14 cellular contexts compared by ENCODE assay signal in genomic region chr12:51687142-51687935, GRCh38.
DNase-seq lines count a peak whose midpoint lies in the region; ATAC-seq, FAIRE-seq and TF ChIP-seq lines count a peak whose summit lies in the region.
"Had no signal": no experiment of that assay in that cellular context is flagged by ENCODE, and none has a peak within 500 bp of the region (broad histone marks: within the 10 kb centered on the region; RNA-seq: fewer than 3 reads in every experiment).

No MANE protein-coding gene starts in this region.

- peak; percentile 77 for FAIRE-seq in bronchial epithelial cell (lab: Jason Lieb, UNC)
- FAIRE-seq: colon, HTR-8/SVneo had no signal

- H3K27me3 ChIP-seq in MG63 (no peaks in the 10 kb centered on the region), bronchial epithelial cell (ENCODE audit: control insufficient read depth, insufficient read depth, low read length) (peaks cover 2% of the 10 kb centered on the region)

- H3K4me3 Mint-ChIP-seq in stimulated activated effector memory CD8-positive, alpha-beta T cell treated with anti-CD3 and anti-CD28 coated beads, Interleukin-12 subunit alpha, Interleukin-12 subunit beta, amount 100 ng/mL, for 72 hours: no peak overlapping the region
- H3K4me3 Mint-ChIP-seq: activated naive CD4-positive, alpha-beta T cell treated with anti-CD3 and anti-CD28 coated beads, Interleukin-2, amount 10 ng/mL, durations not matched to agents 7 days and 5 days had no signal

- TF ChIP-seq CTCF in bronchial epithelial cell (IDR thresholded peaks at IDR 0.05; ENCODE audit: insufficient read depth, low read length, severe bottlenecking): no peak

- no peaks in the 10 kb centered on the region for H3K36me3 ChIP-seq in MG63
- no peaks in the 10 kb centered on the region for H3K36me3 ChIP-seq in bronchial epithelial cell (ENCODE audit: control insufficient read depth, insufficient read depth, low read length)
- no peaks in the 10 kb centered on the region for H3K36me3 ChIP-seq in mesodermal cell (ENCODE audit: control insufficient read depth, insufficient read depth, low read length)

- no peaks in the 10 kb centered on the region for H3K4me1 Mint-ChIP-seq in stimulated activated effector memory CD8-positive, alpha-beta T cell treated with anti-CD3 and anti-CD28 coated beads, Interleukin-12 subunit alpha, Interleukin-12 subunit beta, amount 100 ng/mL, for 72 hours

- DNase-seq in COLO668 (lab: John Stamatoyannopoulos, UW; ENCODE audit: unreplicated experiment) (peak; percentile 41), MG63 (peak; percentile 7), bronchial epithelial cell (ENCODE audit: low read depth) (no peak), kidney glomerular epithelial cell (lab: John Stamatoyannopoulos, UW) (no peak), anterior cingulate cortex (lab: John Stamatoyannopoulos, UW) (no peak), AG08396 (ENCODE audit: low spot score) (no peak)
- no peak for DNase-seq in stimulated activated effector memory CD8-positive, alpha-beta T cell treated with anti-CD3 and anti-CD28 coated beads, Interleukin-12 subunit alpha, Interleukin-12 subunit beta, amount 100 ng/mL, for 72 hours (ENCODE audit: low spot score in 2 of 2)
- DNase-seq: activated naive CD4-positive, alpha-beta T cell treated with anti-CD3 and anti-CD28 coated beads, Interleukin-2, amount 10 ng/mL, durations not matched to agents 7 days and 5 days; NCI-H1930; nucleus accumbens; stimulated activated CD4-positive, alpha-beta T cell treated with anti-CD3 and anti-CD28 coated beads, Interleukin-15, amount 100 ng/mL, for 24 hours had no signal

- ATAC-seq in stimulated activated effector memory CD8-positive, alpha-beta T cell treated with anti-CD3 and anti-CD28 coated beads, Interleukin-12 subunit alpha, Interleukin-12 subunit beta, amount 100 ng/mL, for 72 hours: no peak

- H3K36me3 Mint-ChIP-seq in stimulated activated effector memory CD8-positive, alpha-beta T cell treated with anti-CD3 and anti-CD28 coated beads, Interleukin-12 subunit alpha, Interleukin-12 subunit beta, amount 100 ng/mL, for 72 hours: no peaks in the 10 kb centered on the region
- H3K36me3 Mint-ChIP-seq: activated naive CD4-positive, alpha-beta T cell treated with anti-CD3 and anti-CD28 coated beads, Interleukin-2, amount 10 ng/mL, durations not matched to agents 7 days and 5 days had no signal

- H3K4me3 ChIP-seq in MG63 (no peak overlapping the region), bronchial epithelial cell (ENCODE audit: low read depth, low read length) (no peak overlapping the region), mesodermal cell (ENCODE audit: extremely low read depth, insufficient read depth, low read length, poor library complexity, severe bottlenecking) (no peak overlapping the region)

- H3K27ac Mint-ChIP-seq in stimulated activated effector memory CD8-positive, alpha-beta T cell treated with anti-CD3 and anti-CD28 coated beads, Interleukin-12 subunit alpha, Interleukin-12 subunit beta, amount 100 ng/mL, for 72 hours: no peak overlapping the region
- H3K27ac Mint-ChIP-seq: activated naive CD4-positive, alpha-beta T cell treated with anti-CD3 and anti-CD28 coated beads, Interleukin-2, amount 10 ng/mL, durations not matched to agents 7 days and 5 days had no signal

- no peaks in the 10 kb centered on the region for H3K9me3 Mint-ChIP-seq in stimulated activated effector memory CD8-positive, alpha-beta T cell treated with anti-CD3 and anti-CD28 coated beads, Interleukin-12 subunit alpha, Interleukin-12 subunit beta, amount 100 ng/mL, for 72 hours
- H3K9me3 Mint-ChIP-seq: activated naive CD4-positive, alpha-beta T cell treated with anti-CD3 and anti-CD28 coated beads, Interleukin-2, amount 10 ng/mL, durations not matched to agents 7 days and 5 days had no signal

- H3K9me3 ChIP-seq in MG63: no peaks in the 10 kb centered on the region
- H3K9me3 ChIP-seq in mesodermal cell (ENCODE audit: control insufficient read depth, low read length): no peaks in the 10 kb centered on the region

- peak overlapping the region; percentile 59 for H3K27ac ChIP-seq in mesodermal cell (ENCODE audit: low read depth, low read length, severe bottlenecking)

- peaks cover 21% of the 10 kb centered on the region for H3K4me1 ChIP-seq in mesodermal cell (ENCODE audit: control insufficient read depth, insufficient read depth, low read length, poor library complexity, severe bottlenecking)

- 87 to 99% methylated on average over 3 to 5 of the region's 9 CpGs for WGBS in mesodermal cell (ENCODE audit: insufficient coverage in 2 of 2), 2 experiments

Comparison
In these comparisons a context has a peak if more than half of its experiments do, and no peak if none do; other contexts are left out.
1. DNase-seq: peak in COLO668 (single experiment) and MG63 (single experiment); none in bronchial epithelial cell (single experiment), kidney glomerular epithelial cell (single experiment), anterior cingulate cortex (0 of 58), stimulated activated effector memory CD8-positive, alpha-beta T cell treated with anti-CD3 and anti-CD28 coated beads, Interleukin-12 subunit alpha, Interleukin-12 subunit beta, amount 100 ng/mL, for 72 hours (0 of 2) and AG08396 (single experiment).